Comparison of ENCODE assay signal across 31 cellular contexts in genomic region chr2:26485725-26486418, GRCh38. TPM values are rescaled to one million over a fixed set of nuclear protein-coding genes. Genes with fewer than 3 reads are reported as not detected.
"Had no signal": no experiment of that assay in that cellular context is flagged by ENCODE, and none has a peak within 500 bp of the region (broad histone marks: within the 10 kb centered on the region; RNA-seq: fewer than 3 reads in every experiment).

No MANE protein-coding gene starts in this region.

- H3K4me3 ChIP-seq: left lung, lower lobe of right lung, psoas muscle, right lobe of liver, smooth muscle cell, suprapubic skin, thoracic aorta, tibial artery, upper lobe of right lung, uterus had no signal

- DNase-seq: hippocampal formation; kidney glomerular epithelial cell; left cardiac atrium; left lung; lower lobe of right lung; mammary epithelial cell; mesenchymal stem cell; naive thymus-derived CD8-positive, alpha-beta T cell; occipital lobe; stimulated activated CD4-positive, alpha-beta T cell treated with anti-CD3 and anti-CD28 coated beads, Interleukin-12 subunit alpha, Interleukin-12 subunit beta, amount 100 ng/mL, for 4 hours; stimulated activated CD4-positive, alpha-beta T cell treated with anti-CD3 and anti-CD28 coated beads, Interleukin-15, amount 100 ng/mL, for 24 hours; stimulated activated CD4-positive, alpha-beta T cell treated with anti-CD3 and anti-CD28 coated beads, Interleukin-2, amount 100 ng/mL, for 24 hours; stimulated activated CD4-positive, alpha-beta T cell treated with anti-CD3 and anti-CD28 coated beads, Interleukin-4, amount 100 ng/mL, for 1 hour; stimulated activated naive CD4-positive, alpha-beta T cell; tibial artery; trophoblast cell; upper lobe of right lung; uterus had no signal

- ATAC-seq: left cardiac atrium; left lung; lower lobe of right lung; naive thymus-derived CD8-positive, alpha-beta T cell; psoas muscle; right lobe of liver; upper lobe of right lung had no signal

- H3K36me3 ChIP-seq: left lung, lower lobe of right lung, neutrophil, right lobe of liver, suprapubic skin, thoracic aorta, tibial artery, upper lobe of right lung, uterus had no signal

- H3K4me1 ChIP-seq: left lung, lower lobe of right lung, suprapubic skin, tibial artery, uterus had no signal

- H3K9me3 Mint-ChIP-seq: naive thymus-derived CD8-positive, alpha-beta T cell; nephron; neural crest cell; stimulated activated effector memory CD8-positive, alpha-beta T cell treated with anti-CD3 and anti-CD28 coated beads, Interleukin-12 subunit alpha, Interleukin-12 subunit beta, amount 100 ng/mL, for 72 hours; stimulated activated naive CD8-positive, alpha-beta T cell treated with anti-CD3 and anti-CD28 coated beads, Interleukin-15, Interleukin-2, amounts not matched to agents 100 ng/mL and 50 ng/mL, for 24 hours had no signal

- H3K27me3 ChIP-seq: left lung, neutrophil, right lobe of liver, upper lobe of right lung, uterus had no signal

- H3K27ac ChIP-seq: left lung, lower lobe of right lung, neutrophil, parathyroid adenoma, psoas muscle, right lobe of liver, suprapubic skin, thoracic aorta, tibial artery, upper lobe of right lung, uterus had no signal

- H3K4me1 Mint-ChIP-seq: naive thymus-derived CD8-positive, alpha-beta T cell; neural crest cell; stimulated activated effector memory CD8-positive, alpha-beta T cell treated with anti-CD3 and anti-CD28 coated beads, Interleukin-12 subunit alpha, Interleukin-12 subunit beta, amount 100 ng/mL, for 72 hours had no signal

- H3K36me3 Mint-ChIP-seq: naive thymus-derived CD8-positive, alpha-beta T cell; stimulated activated effector memory CD8-positive, alpha-beta T cell treated with anti-CD3 and anti-CD28 coated beads, Interleukin-12 subunit alpha, Interleukin-12 subunit beta, amount 100 ng/mL, for 72 hours had no signal

- H3K9me3 ChIP-seq: left lung, lower lobe of right lung, neutrophil, psoas muscle, right lobe of liver, suprapubic skin, thoracic aorta, tibial artery, upper lobe of right lung, uterus had no signal

- H3K27ac Mint-ChIP-seq: naive thymus-derived CD8-positive, alpha-beta T cell; nephron; stimulated activated effector memory CD8-positive, alpha-beta T cell treated with anti-CD3 and anti-CD28 coated beads, Interleukin-12 subunit alpha, Interleukin-12 subunit beta, amount 100 ng/mL, for 72 hours; stimulated activated naive CD8-positive, alpha-beta T cell treated with anti-CD3 and anti-CD28 coated beads, Interleukin-15, Interleukin-2, amounts not matched to agents 100 ng/mL and 50 ng/mL, for 24 hours had no signal

- H3K4me3 Mint-ChIP-seq: naive thymus-derived CD8-positive, alpha-beta T cell; nephron; neural crest cell; stimulated activated effector memory CD8-positive, alpha-beta T cell treated with anti-CD3 and anti-CD28 coated beads, Interleukin-12 subunit alpha, Interleukin-12 subunit beta, amount 100 ng/mL, for 72 hours; stimulated activated naive CD8-positive, alpha-beta T cell treated with anti-CD3 and anti-CD28 coated beads, Interleukin-15, Interleukin-2, amounts not matched to agents 100 ng/mL and 50 ng/mL, for 24 hours had no signal

RNA-seq across cellular contexts. Expression of gene OTOF, which starts 7.9 kb away (rescaled TPM):
- total RNA-seq: mammary epithelial cell, osteocyte, smooth muscle cell had no signal
- polyA plus RNA-seq: keratinocyte, mammary epithelial cell had no signal
